In the genomic region with DNA sequence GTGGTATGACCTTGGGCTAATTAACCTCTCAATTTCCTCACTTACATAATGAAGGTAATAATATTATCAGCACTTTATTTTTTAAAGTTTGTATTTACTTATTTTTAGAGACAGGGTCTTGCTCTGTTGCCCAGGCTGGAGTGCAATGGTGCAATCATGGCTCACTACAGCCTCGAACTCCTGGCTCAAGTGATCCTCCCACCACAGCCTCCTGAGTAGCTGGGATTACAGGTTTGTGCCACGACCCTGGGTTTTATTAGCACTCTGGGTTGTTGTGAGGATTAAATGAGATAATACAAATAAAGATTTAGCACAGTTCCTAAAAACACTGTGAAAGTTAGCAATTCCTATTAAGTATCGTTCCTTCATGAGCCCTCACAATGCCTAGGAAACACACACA, we compare ENCODE assay signal across 26 cellular contexts.
"Had no signal": no experiment of that assay in that cellular context is flagged by ENCODE, and none has a peak within 500 bp of the region (broad histone marks: within the 10 kb centered on the region; RNA-seq: fewer than 3 reads in every experiment).

No MANE protein-coding gene starts in this region.

- H3K27me3 ChIP-seq: testis, thyroid gland, tibial artery, transverse colon, upper lobe of left lung, upper lobe of right lung, uterus, vagina had no signal

- H3K27ac ChIP-seq: stomach, suprapubic skin, testis, thoracic aorta, thyroid gland, tibial artery, tibial nerve, transverse colon, upper lobe of left lung, upper lobe of right lung, uterus, vagina had no signal

- H3K9me3 ChIP-seq: stomach, suprapubic skin, testis, thoracic aorta, thyroid gland, tibial artery, tibial nerve, transverse colon, upper lobe of left lung, upper lobe of right lung, uterus, vagina had no signal

- FAIRE-seq: urothelium cell line had no signal

- ATAC-seq: stimulated activated effector memory CD8-positive, alpha-beta T cell treated with anti-CD3 and anti-CD28 coated beads, Interleukin-12 subunit alpha, Interleukin-12 subunit beta, amount 100 ng/mL, for 72 hours; stimulated activated memory B cell treated with anti-CD40 and anti-IgM and Interleukin-4, amounts not matched to agents 10 μg/mL and 1 μg/mL and 100 μg/mL, for 72 hours; stimulated activated naive B cell treated with anti-CD40 and anti-IgM and Interleukin-4, amounts not matched to agents 10 μg/mL and 1 μg/mL and 100 μg/mL, for 72 hours; stimulated activated naive CD8-positive, alpha-beta T cell treated with anti-CD3 and anti-CD28 coated beads, Interleukin-15, amount 100 ng/mL, for 72 hours; stimulated activated naive CD8-positive, alpha-beta T cell treated with anti-CD3 and anti-CD28 coated beads, Interleukin-15, Interleukin-2, amounts not matched to agents 100 U/mL and 50 U/mL, for 24 hours; upper lobe of right lung had no signal

- H3K4me3 ChIP-seq: stomach, suprapubic skin, testis, thoracic aorta, thyroid gland, tibial artery, tibial nerve, transverse colon, upper lobe of left lung, upper lobe of right lung, uterus, vagina had no signal

- DNase-seq: stimulated activated CD4-positive, alpha-beta T cell treated with anti-CD3 and anti-CD28 coated beads, Interleukin-2, amount 100 ng/mL, for 48 hours; stimulated activated CD4-positive, alpha-beta T cell treated with anti-CD3 and anti-CD28 coated beads, Interleukin-4, amount 100 ng/mL, for 1 hour; stimulated activated CD4-positive, alpha-beta T cell treated with anti-CD3 and anti-CD28 coated beads, Interleukin-4, amount 100 ng/mL, for 24 hours; stimulated activated CD4-positive, alpha-beta T cell treated with anti-CD3 and anti-CD28 coated beads, Interleukin-4, amount 100 ng/mL, for 4 hours; stimulated activated CD8-positive, alpha-beta memory T cell treated with anti-CD3 and anti-CD28 coated beads, Interleukin-4, amount 100 ng/mL, for 48 hours; stimulated activated naive B cell treated with anti-CD40 and anti-IgM and Interleukin-4, amounts not matched to agents 10 μg/mL and 1 μg/mL and 100 μg/mL, for 72 hours; stimulated activated naive CD4-positive, alpha-beta T cell; stimulated activated naive CD4-positive, alpha-beta T cell treated with Interleukin-2 at 50 U/mL for 16 hours; stimulated activated naive CD8-positive, alpha-beta T cell treated with anti-CD3 and anti-CD28 coated beads, Interleukin-15, amount 100 ng/mL, for 72 hours; stimulated activated naive CD8-positive, alpha-beta T cell treated with anti-CD3 and anti-CD28 coated beads, Interleukin-15, Interleukin-2, amounts not matched to agents 100 U/mL and 50 U/mL, for 24 hours; stomach; substantia nigra; testis; thyroid gland; tibial artery; transverse colon; upper lobe of left lung; upper lobe of right lung; uterus had no signal

- H3K4me1 ChIP-seq: stomach, suprapubic skin, testis, thyroid gland, transverse colon, upper lobe of left lung, uterus, vagina had no signal

- H3K36me3 ChIP-seq: stomach, suprapubic skin, thoracic aorta, thyroid gland, tibial artery, tibial nerve, transverse colon, upper lobe of left lung, upper lobe of right lung, uterus, vagina had no signal
